Comparison of ENCODE assay signal across 20 cellular contexts in the genomic region with DNA sequence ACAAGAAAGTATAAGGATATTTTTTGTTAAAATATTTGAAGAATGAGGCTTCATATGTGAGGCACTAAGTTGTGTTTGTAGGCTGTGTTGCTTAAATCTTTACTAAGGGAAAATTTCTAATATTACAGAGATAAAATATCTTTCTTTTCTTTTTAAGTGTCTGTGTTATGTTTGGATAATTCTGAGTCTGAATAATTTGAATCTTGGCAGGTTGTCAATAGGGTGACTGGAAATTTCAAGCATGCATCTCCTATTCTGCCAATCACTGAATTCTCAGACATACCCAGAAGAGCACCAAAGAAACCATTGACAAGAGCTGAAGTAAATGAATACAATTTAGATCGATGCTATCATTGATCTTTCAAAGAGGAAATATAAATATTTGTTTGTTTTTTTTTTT. TPM values are rescaled to one million over a fixed set of nuclear protein-coding genes. Genes with fewer than 3 reads are reported as not detected.
DNase-seq lines count a peak whose midpoint lies in the region; ATAC-seq and TF ChIP-seq lines count a peak whose summit lies in the region.
"Had no signal": no experiment of that assay in that cellular context is flagged by ENCODE, and none has a peak within 500 bp of the region (broad histone marks: within the 10 kb centered on the region; RNA-seq: fewer than 3 reads in every experiment).

No MANE protein-coding gene starts in this region.

- no peak overlapping the region for H3K4me3 ChIP-seq in fibroblast of pulmonary artery (replicated peaks; ENCODE audit: low read depth, low read length)
- H3K4me3 ChIP-seq: K562 had no signal

- peak overlapping the region; percentile 2 for H3K27ac Mint-ChIP-seq in activated T-cell treated with anti-CD3 and anti-CD28 coated beads, Interleukin-2, amount 50 U/mL, for 72 hours

- H3K9me3 Mint-ChIP-seq in activated T-cell treated with anti-CD3 and anti-CD28 coated beads, Interleukin-2, amount 50 U/mL, for 72 hours = no peaks in the 10 kb centered on the region
- H3K9me3 Mint-ChIP-seq: CD14-positive monocyte had no signal

- peaks cover 8% of the 10 kb centered on the region for H3K4me1 Mint-ChIP-seq in activated T-cell treated with anti-CD3 and anti-CD28 coated beads, Interleukin-2, amount 50 U/mL, for 72 hours (ENCODE audit: low read depth)
- H3K4me1 Mint-ChIP-seq: CD14-positive monocyte had no signal

- no peaks in the 10 kb centered on the region for H3K27me3 Mint-ChIP-seq in activated T-cell treated with anti-CD3 and anti-CD28 coated beads, Interleukin-2, amount 50 U/mL, for 72 hours (ENCODE audit: low read depth)

- ATAC-seq in activated T-cell treated with anti-CD3 and anti-CD28 coated beads, Interleukin-2, amount 50 U/mL, for 72 hours (replicated peaks in 1 of 2) = no peak
- ATAC-seq in HG02981 (IDR thresholded peaks at IDR 0.05; ENCODE audit: unreplicated experiment) = no peak
- ATAC-seq: K562, Panc1, Right ventricle myocardium inferior, SK-N-SH treated with all-trans-retinoic acid at 6 μM for 48 hours had no signal

- DNase-seq in activated T-cell treated with anti-CD3 and anti-CD28 coated beads, Interleukin-2, amount 50 U/mL, for 72 hours = no peak
- DNase-seq in activated T-cell treated with anti-CD3 and anti-CD28 coated beads, Interleukin-2, amount 50 U/mL, for 1 hour = no peak
- DNase-seq in astrocyte of the hippocampus (ENCODE audit: low read depth, low spot score) = peak; percentile 59
- peak; percentile 20 for DNase-seq in fibroblast of pulmonary artery (ENCODE audit: low read depth)
- DNase-seq in amniotic stem cell (lab: John Stamatoyannopoulos, UW) = no peak
- no peak for DNase-seq in stimulated activated CD4-positive, alpha-beta T cell treated with anti-CD3 and anti-CD28 coated beads, Interleukin-15, amount 100 ng/mL, for 24 hours
- no peak for DNase-seq in activated naive CD4-positive, alpha-beta T cell (lab: John Stamatoyannopoulos, UW)
- DNase-seq: Calu3, GDM1, GOT3, NCI-H1092, NCI-H1694, NCI-H2107, NCI-H345 had no signal

- H3K36me3 Mint-ChIP-seq in activated T-cell treated with anti-CD3 and anti-CD28 coated beads, Interleukin-2, amount 50 U/mL, for 72 hours (ENCODE audit: insufficient read depth in 2 of 2) = peaks cover 14 to 45% of the 10 kb centered on the region in 2 donors

- no peak for TF ChIP-seq CTCF in fibroblast of pulmonary artery (IDR thresholded peaks at IDR 0.05; ENCODE audit: low read length, missing control alignments)

- H3K4me3 Mint-ChIP-seq in activated T-cell treated with anti-CD3 and anti-CD28 coated beads, Interleukin-2, amount 50 U/mL, for 72 hours = no peak overlapping the region
- H3K4me3 Mint-ChIP-seq: CD14-positive monocyte had no signal

RNA-seq across cellular contexts. Expression of gene TMPO, which starts 29.4 kb away (rescaled TPM):
- total RNA-seq in activated T-cell treated with anti-CD3 and anti-CD28 coated beads, Interleukin-2, amount 50 U/mL, for 72 hours = 100 to 1,000 TPM; 236 to 248 TPM

RNA-seq across cellular contexts. Expression of gene SLC25A3, which starts 48.7 kb away (rescaled TPM):
- 100 to 1,000 TPM; 579 to 697 TPM for total RNA-seq in activated T-cell treated with anti-CD3 and anti-CD28 coated beads, Interleukin-2, amount 50 U/mL, for 72 hours

Comparison
In these comparisons a context has a peak if more than half of its experiments do, and no peak if none do; other contexts are left out.
1. DNase-seq: peak in astrocyte of the hippocampus (single experiment) and fibroblast of pulmonary artery (single experiment); none in activated T-cell treated with anti-CD3 and anti-CD28 coated beads, Interleukin-2, amount 50 U/mL, for 72 hours (0 of 2), activated T-cell treated with anti-CD3 and anti-CD28 coated beads, Interleukin-2, amount 50 U/mL, for 1 hour (single experiment), amniotic stem cell (single experiment), stimulated activated CD4-positive, alpha-beta T cell treated with anti-CD3 and anti-CD28 coated beads, Interleukin-15, amount 100 ng/mL, for 24 hours (single experiment) and activated naive CD4-positive, alpha-beta T cell (0 of 4).